1 cellular context compared by ENCODE assay signal in genomic region chr5:664343-664993, GRCh38.
TF ChIP-seq lines count a peak whose summit lies in the region.

No MANE protein-coding gene starts in this region.

TF ChIP-seq in K562, 482 proteins besides CTCF, POLR2A, EP300 and RAD21:
- TF ChIP-seq ATF1 (CRISPR knock-in tag; IDR thresholded peaks at IDR 0.05) (no peak), ATF1 (tag; IDR thresholded peaks at IDR 0.05) (no peak), CHCHD3 (CRISPR knock-in tag; IDR thresholded peaks at IDR 0.05) (no peak), ZNF778 (CRISPR knock-in tag; IDR thresholded peaks at IDR 0.05) (no peak), DEAF1 (CRISPR knock-in tag; IDR thresholded peaks at IDR 0.05) (no peak), HSF4 (CRISPR knock-in tag; IDR thresholded peaks at IDR 0.05; ENCODE audit: borderline replicate concordance) (no peak), WHSC1 (IDR thresholded peaks at IDR 0.05; ENCODE audit: low read length) (no peak), ERF (CRISPR knock-in tag; IDR thresholded peaks at IDR 0.05) (no peak), ZFP1 (CRISPR knock-in tag; IDR thresholded peaks at IDR 0.05) (no peak), MEIS2 (IDR thresholded peaks at IDR 0.05; ENCODE audit: partially characterized antibody) (no peak), BRCA1 (IDR thresholded peaks at IDR 0.05) (no peak), BRCA1 (CRISPR knock-in tag; IDR thresholded peaks at IDR 0.05) (no peak), ZNF780A (CRISPR knock-in tag; IDR thresholded peaks at IDR 0.05) (no peak), RNF219 (CRISPR knock-in tag; IDR thresholded peaks at IDR 0.05) (no peak), ZNF224 (CRISPR knock-in tag; IDR thresholded peaks at IDR 0.05) (no peak), HIVEP1 (CRISPR knock-in tag; IDR thresholded peaks at IDR 0.05) (no peak), ZNF785 (CRISPR knock-in tag; IDR thresholded peaks at IDR 0.05) (no peak), ZBTB33 (CRISPR knock-in tag; IDR thresholded peaks at IDR 0.05) (peak; percentile 61; the same call in 1 of the 2 replicates), RFX1 (IDR thresholded peaks at IDR 0.05) (peak; percentile 58; the same call in 1 of the 2 replicates), PHTF2 (CRISPR knock-in tag; IDR thresholded peaks at IDR 0.05) (no peak), POLR2G (IDR thresholded peaks at IDR 0.05; ENCODE audit: low read depth, low read length) (peak; percentile 55; the same call in 1 of the 2 replicates), NFYB (IDR thresholded peaks at IDR 0.05; ENCODE audit: extremely low read depth, insufficient read length) (no peak), ARID4B (CRISPR knock-in tag; IDR thresholded peaks at IDR 0.05) (no peak), MEF2D (tag; conservative IDR thresholded peaks at IDR 0.05; ENCODE audit: low read depth) (no peak), PYGO2 (tag; IDR thresholded peaks at IDR 0.05) (no peak), ZNF639 (CRISPR knock-in tag; conservative IDR thresholded peaks at IDR 0.05 in 1 of 2, IDR thresholded peaks at IDR 0.05 in 1 of 2) (no peak), ZNF24 (IDR thresholded peaks at IDR 0.05) (no peak), ZNF232 (CRISPR knock-in tag; IDR thresholded peaks at IDR 0.05) (no peak), ID3 (CRISPR knock-in tag; IDR thresholded peaks at IDR 0.05) (no peak), ID3 (tag; IDR thresholded peaks at IDR 0.05) (no peak), ATF6 (CRISPR knock-in tag; IDR thresholded peaks at IDR 0.05) (no peak), ZNF764 (CRISPR knock-in tag; IDR thresholded peaks at IDR 0.05; ENCODE audit: low read depth) (no peak), SOX6 (IDR thresholded peaks at IDR 0.05) (no peak), RBM22 (IDR thresholded peaks at IDR 0.05; ENCODE audit: low read depth, low read length, poor library complexity, severe bottlenecking) (peak; percentile 66), GABPB1 (CRISPR knock-in tag; IDR thresholded peaks at IDR 0.05) (no peak), HCFC1 (IDR thresholded peaks at IDR 0.05; ENCODE audit: low read depth, low read length) (no peak)
- TF ChIP-seq, protein P1, sequence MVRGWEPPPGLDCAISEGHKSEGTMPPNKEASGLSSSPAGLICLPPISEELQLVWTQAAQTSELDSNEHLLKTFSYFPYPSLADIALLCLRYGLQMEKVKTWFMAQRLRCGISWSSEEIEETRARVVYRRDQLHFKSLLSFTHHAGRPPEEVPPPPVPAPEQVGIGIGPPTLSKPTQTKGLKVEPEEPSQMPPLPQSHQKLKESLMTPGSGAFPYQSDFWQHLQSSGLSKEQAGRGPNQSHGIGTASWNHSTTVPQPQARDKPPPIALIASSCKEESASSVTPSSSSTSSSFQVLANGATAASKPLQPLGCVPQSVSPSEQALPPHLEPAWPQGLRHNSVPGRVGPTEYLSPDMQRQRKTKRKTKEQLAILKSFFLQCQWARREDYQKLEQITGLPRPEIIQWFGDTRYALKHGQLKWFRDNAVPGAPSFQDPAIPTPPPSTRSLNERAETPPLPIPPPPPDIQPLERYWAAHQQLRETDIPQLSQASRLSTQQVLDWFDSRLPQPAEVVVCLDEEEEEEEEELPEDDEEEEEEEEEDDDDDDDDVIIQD (CRISPR knock-in tag; IDR thresholded peaks at IDR 0.05) = no peak
- TF ChIP-seq, protein P2, sequence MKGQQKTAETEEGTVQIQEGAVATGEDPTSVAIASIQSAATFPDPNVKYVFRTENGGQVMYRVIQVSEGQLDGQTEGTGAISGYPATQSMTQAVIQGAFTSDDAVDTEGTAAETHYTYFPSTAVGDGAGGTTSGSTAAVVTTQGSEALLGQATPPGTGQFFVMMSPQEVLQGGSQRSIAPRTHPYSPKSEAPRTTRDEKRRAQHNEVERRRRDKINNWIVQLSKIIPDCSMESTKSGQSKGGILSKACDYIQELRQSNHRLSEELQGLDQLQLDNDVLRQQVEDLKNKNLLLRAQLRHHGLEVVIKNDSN (CRISPR knock-in tag; IDR thresholded peaks at IDR 0.05) = peak; percentile 58
- TF ChIP-seq, protein P3, sequence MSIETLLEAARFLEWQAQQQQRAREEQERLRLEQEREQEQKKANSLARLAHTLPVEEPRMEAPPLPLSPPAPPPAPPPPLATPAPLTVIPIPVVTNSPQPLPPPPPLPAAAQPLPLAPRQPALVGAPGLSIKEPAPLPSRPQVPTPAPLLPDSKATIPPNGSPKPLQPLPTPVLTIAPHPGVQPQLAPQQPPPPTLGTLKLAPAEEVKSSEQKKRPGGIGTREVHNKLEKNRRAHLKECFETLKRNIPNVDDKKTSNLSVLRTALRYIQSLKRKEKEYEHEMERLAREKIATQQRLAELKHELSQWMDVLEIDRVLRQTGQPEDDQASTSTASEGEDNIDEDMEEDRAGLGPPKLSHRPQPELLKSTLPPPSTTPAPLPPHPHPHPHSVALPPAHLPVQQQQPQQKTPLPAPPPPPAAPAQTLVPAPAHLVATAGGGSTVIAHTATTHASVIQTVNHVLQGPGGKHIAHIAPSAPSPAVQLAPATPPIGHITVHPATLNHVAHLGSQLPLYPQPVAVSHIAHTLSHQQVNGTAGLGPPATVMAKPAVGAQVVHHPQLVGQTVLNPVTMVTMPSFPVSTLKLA (conservative IDR thresholded peaks at IDR 0.05) = no peak
- TF ChIP-seq, protein P4, sequence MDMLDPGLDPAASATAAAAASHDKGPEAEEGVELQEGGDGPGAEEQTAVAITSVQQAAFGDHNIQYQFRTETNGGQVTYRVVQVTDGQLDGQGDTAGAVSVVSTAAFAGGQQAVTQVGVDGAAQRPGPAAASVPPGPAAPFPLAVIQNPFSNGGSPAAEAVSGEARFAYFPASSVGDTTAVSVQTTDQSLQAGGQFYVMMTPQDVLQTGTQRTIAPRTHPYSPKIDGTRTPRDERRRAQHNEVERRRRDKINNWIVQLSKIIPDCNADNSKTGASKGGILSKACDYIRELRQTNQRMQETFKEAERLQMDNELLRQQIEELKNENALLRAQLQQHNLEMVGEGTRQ (CRISPR knock-in tag; IDR thresholded peaks at IDR 0.05) = no peak
- TF ChIP-seq, protein P5, sequence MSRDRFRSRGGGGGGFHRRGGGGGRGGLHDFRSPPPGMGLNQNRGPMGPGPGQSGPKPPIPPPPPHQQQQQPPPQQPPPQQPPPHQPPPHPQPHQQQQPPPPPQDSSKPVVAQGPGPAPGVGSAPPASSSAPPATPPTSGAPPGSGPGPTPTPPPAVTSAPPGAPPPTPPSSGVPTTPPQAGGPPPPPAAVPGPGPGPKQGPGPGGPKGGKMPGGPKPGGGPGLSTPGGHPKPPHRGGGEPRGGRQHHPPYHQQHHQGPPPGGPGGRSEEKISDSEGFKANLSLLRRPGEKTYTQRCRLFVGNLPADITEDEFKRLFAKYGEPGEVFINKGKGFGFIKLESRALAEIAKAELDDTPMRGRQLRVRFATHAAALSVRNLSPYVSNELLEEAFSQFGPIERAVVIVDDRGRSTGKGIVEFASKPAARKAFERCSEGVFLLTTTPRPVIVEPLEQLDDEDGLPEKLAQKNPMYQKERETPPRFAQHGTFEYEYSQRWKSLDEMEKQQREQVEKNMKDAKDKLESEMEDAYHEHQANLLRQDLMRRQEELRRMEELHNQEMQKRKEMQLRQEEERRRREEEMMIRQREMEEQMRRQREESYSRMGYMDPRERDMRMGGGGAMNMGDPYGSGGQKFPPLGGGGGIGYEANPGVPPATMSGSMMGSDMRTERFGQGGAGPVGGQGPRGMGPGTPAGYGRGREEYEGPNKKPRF (IDR thresholded peaks at IDR 0.05; ENCODE audit: low read depth, low read length) = no peak
